In the genomic region with DNA sequence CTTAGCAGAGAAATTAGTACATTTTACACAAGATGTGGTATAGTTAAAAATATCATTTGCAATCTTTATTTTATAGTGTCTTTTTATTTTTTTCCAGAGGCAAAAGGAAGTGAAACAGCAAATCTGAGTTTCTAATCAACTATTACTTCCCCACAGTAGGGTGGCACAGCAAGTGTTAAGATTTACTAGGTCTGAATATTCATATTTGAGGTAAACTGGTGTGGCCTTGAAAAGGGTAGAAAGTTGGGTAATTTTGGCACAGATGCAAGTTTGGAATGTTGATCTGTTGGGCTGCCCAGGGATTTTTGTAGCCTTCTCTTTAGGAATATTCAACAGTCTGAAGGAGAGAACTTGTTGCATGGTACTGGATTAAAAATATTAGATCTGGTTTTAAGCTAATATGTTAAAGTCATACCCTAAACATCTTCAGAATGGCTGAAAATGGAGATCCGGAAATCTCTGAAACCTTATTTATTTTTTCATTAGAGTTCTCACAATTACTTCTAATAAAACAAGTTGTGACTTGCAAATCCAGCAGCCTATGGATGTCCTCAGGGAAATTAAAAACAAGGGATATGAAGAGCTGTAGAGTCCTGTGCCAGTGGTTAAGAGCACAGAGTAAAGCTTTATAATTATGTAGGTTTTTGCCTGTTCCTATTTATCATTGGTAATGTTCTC, we compare ENCODE assay signal across 13 cellular contexts. TPM values are rescaled to one million over a fixed set of nuclear protein-coding genes. Genes with fewer than 3 reads are reported as not detected.
DNase-seq lines count a peak whose midpoint lies in the region; ATAC-seq, FAIRE-seq and TF ChIP-seq lines count a peak whose summit lies in the region.
"Had no signal": no experiment of that assay in that cellular context is flagged by ENCODE, and none has a peak within 500 bp of the region (broad histone marks: within the 10 kb centered on the region; RNA-seq: fewer than 3 reads in every experiment).

No MANE protein-coding gene starts in this region.

- TF ChIP-seq EP300 in transverse colon (IDR thresholded peaks at IDR 0.05; ENCODE audit: low read depth) = no peak

- H3K9me3 Mint-ChIP-seq in activated CD8-positive, alpha-beta memory T cell treated with anti-CD3 and anti-CD28 coated beads, Interleukin-2, amount 10 ng/mL, durations not matched to agents 7 days and 5 days (ENCODE audit: low read depth) = peaks cover 18% of the 10 kb centered on the region

- peak overlapping the region; percentile 63 for H3K27ac Mint-ChIP-seq in activated CD8-positive, alpha-beta memory T cell treated with anti-CD3 and anti-CD28 coated beads, Interleukin-2, amount 10 ng/mL, durations not matched to agents 7 days and 5 days

- H3K4me1 Mint-ChIP-seq in activated CD8-positive, alpha-beta memory T cell treated with anti-CD3 and anti-CD28 coated beads, Interleukin-2, amount 10 ng/mL, durations not matched to agents 7 days and 5 days = peaks cover 83% of the 10 kb centered on the region

- H3K4me3 Mint-ChIP-seq in activated CD8-positive, alpha-beta memory T cell treated with anti-CD3 and anti-CD28 coated beads, Interleukin-2, amount 10 ng/mL, durations not matched to agents 7 days and 5 days = no peak overlapping the region
- H3K4me3 Mint-ChIP-seq: activated T-cell treated with anti-CD3 and anti-CD28 coated beads, Interleukin-2, amount 50 U/mL, for 4 hours had no signal

- intact Hi-C loops in spleen (cut with DNase I; ENCODE audit: low total_unique reads) (no loop called here), transverse colon (cut with DNase I; ENCODE audit: low total_unique reads) (no loop called here)

- in situ Hi-C loops in transverse colon (cut with MboI; ENCODE audit: low pct_ligation_motif_present in 1 of 4, low pct_unique_long_range_greater_than_20kb in 1 of 4, low sequenced_read_pairs in 3 of 4) = no loop called here

- TF ChIP-seq CTCF in bronchial epithelial cell (IDR thresholded peaks at IDR 0.05; ENCODE audit: insufficient read depth, low read length, severe bottlenecking) = no peak
- no peak for TF ChIP-seq CTCF in spleen (IDR thresholded peaks at IDR 0.05 in 8 of 11, conservative IDR thresholded peaks at IDR 0.05 in 3 of 11)
- TF ChIP-seq CTCF in transverse colon (IDR thresholded peaks at IDR 0.05) = no peak

- no peaks in the 10 kb centered on the region for H3K27me3 ChIP-seq in bronchial epithelial cell (ENCODE audit: control insufficient read depth, insufficient read depth, low read length)
- H3K27me3 ChIP-seq in spleen (replicated peaks in 1 of 7) = no peaks in the 10 kb centered on the region
- no peaks in the 10 kb centered on the region for H3K27me3 ChIP-seq in transverse colon

- no peaks in the 10 kb centered on the region for H3K27me3 Mint-ChIP-seq in activated CD8-positive, alpha-beta memory T cell treated with anti-CD3 and anti-CD28 coated beads, Interleukin-2, amount 10 ng/mL, durations not matched to agents 7 days and 5 days

- 64 to 86% (median 79%) methylated on average over 1 of the region's 1 CpG for WGBS in spleen, 5 donors
- WGBS in transverse colon (ENCODE audit: low coverage in 1 of 2), 2 donors = 82 to 89% methylated on average over 1 of the region's 1 CpG

- CTCF ChIA-PET in activated CD8-positive, alpha-beta memory T cell treated with anti-CD3 and anti-CD28 coated beads, Interleukin-2, amount 10 ng/mL, durations not matched to agents 7 days and 5 days (lab: Charles Lee) = interaction anchor here (0.7 to 0.9 kb wide), 2 partner anchors 18 to 38 kb away, joined by 3 read pairs; no protein-coding TSS in a partner anchor

- H3K4me1 ChIP-seq in spleen (peaks cover 28 to 100% (median 84%) of the 10 kb centered on the region in 6 donors), transverse colon (peaks cover 4 to 19% (median 10%) of the 10 kb centered on the region in 4 donors)

- H3K36me3 Mint-ChIP-seq in activated CD8-positive, alpha-beta memory T cell treated with anti-CD3 and anti-CD28 coated beads, Interleukin-2, amount 10 ng/mL, durations not matched to agents 7 days and 5 days = peaks cover 89% of the 10 kb centered on the region

- TF ChIP-seq POLR2A in spleen (IDR thresholded peaks at IDR 0.05) (no peak), transverse colon (IDR thresholded peaks at IDR 0.05) (no peak)

- H3K27ac ChIP-seq in spleen (peak overlapping the region in 6 of 8 donors; percentile 6 to 69 (median 56)), transverse colon (no peak overlapping the region)
- H3K27ac ChIP-seq: HL-60 had no signal

- no peak overlapping the region for H3K4me3 ChIP-seq in bronchial epithelial cell (ENCODE audit: low read depth, low read length)
- no peak overlapping the region for H3K4me3 ChIP-seq in spleen
- no peak overlapping the region for H3K4me3 ChIP-seq in transverse colon

- H3K36me3 ChIP-seq in bronchial epithelial cell (ENCODE audit: control insufficient read depth, insufficient read depth, low read length) (peaks cover 3% of the 10 kb centered on the region), spleen (peaks cover 0 to 38% (median 1%) of the 10 kb centered on the region in 6 donors), transverse colon (peaks cover 0 to 2% (median 0%) of the 10 kb centered on the region in 4 donors)

- DNase-seq in activated CD8-positive, alpha-beta memory T cell treated with anti-CD3 and anti-CD28 coated beads, Interleukin-2, amount 10 ng/mL, durations not matched to agents 7 days and 5 days = no peak
- DNase-seq in activated CD8-positive, alpha-beta memory T cell treated with anti-CD3 and anti-CD28 coated beads, Interleukin-2, amount 50 U/mL, for 48 hours = no peak
- DNase-seq in NCI-H1105 treated with DMSO at 0.1 percent for 48 hours (lab: John Stamatoyannopoulos, UW) (peak; percentile 84), bronchial epithelial cell (ENCODE audit: low read depth) (peak; percentile 68), spleen (no peak), NCI-H1694 (lab: John Stamatoyannopoulos, UW) (no peak), transverse colon (no peak)
- DNase-seq: activated T-cell treated with anti-CD3 and anti-CD28 coated beads, Interleukin-2, amount 50 U/mL, for 4 hours; dermis blood vessel endothelial cell; GOT3; SW 1271 had no signal

- ATAC-seq in activated CD8-positive, alpha-beta memory T cell treated with anti-CD3 and anti-CD28 coated beads, Interleukin-2, amount 10 ng/mL, durations not matched to agents 7 days and 5 days = no peak
- ATAC-seq in GM21576 (IDR thresholded peaks at IDR 0.05; ENCODE audit: unreplicated experiment) = no peak
- ATAC-seq: activated T-cell treated with anti-CD3 and anti-CD28 coated beads, Interleukin-2, amount 50 U/mL, for 4 hours had no signal

- H3K9me3 ChIP-seq in spleen (no peaks in the 10 kb centered on the region), transverse colon (no peaks in the 10 kb centered on the region)

- FAIRE-seq in bronchial epithelial cell (lab: Jason Lieb, UNC) = no peak

RNA-seq across cellular contexts. Expression of a gene that starts 10.8 kb away (rescaled TPM):
- total RNA-seq in activated CD8-positive, alpha-beta memory T cell treated with anti-CD3 and anti-CD28 coated beads, Interleukin-2, amount 10 ng/mL, durations not matched to agents 7 days and 5 days = 100 to 1,000 TPM; 133 to 147 TPM
- total RNA-seq in bronchial epithelial cell = 43.2 and 68.7 TPM in 2 replicates
- total RNA-seq in spleen = 100 to 1,000 TPM in 6 of 7 donors, 10 to 100 TPM in 1; 84.6 to 152 (median 122) TPM
- polyA plus RNA-seq in spleen = 10 to 100 TPM; 37.5 to 44.7 (median 44.4) TPM
- total RNA-seq in transverse colon = 100 to 1,000 TPM in 1 of 4 donors, 10 to 100 TPM in 3; 35.0 to 107 (median 58.0) TPM

Comparison
In these comparisons a context has a peak if more than half of its experiments do, and no peak if none do; other contexts are left out.
1. DNase-seq: peak in NCI-H1105 treated with DMSO at 0.1 percent for 48 hours (single experiment) and bronchial epithelial cell (single experiment); none in activated CD8-positive, alpha-beta memory T cell treated with anti-CD3 and anti-CD28 coated beads, Interleukin-2, amount 10 ng/mL, durations not matched to agents 7 days and 5 days (single experiment), activated CD8-positive, alpha-beta memory T cell treated with anti-CD3 and anti-CD28 coated beads, Interleukin-2, amount 50 U/mL, for 48 hours (single experiment), spleen (single experiment), NCI-H1694 (single experiment) and transverse colon (single experiment).
2. H3K27ac ChIP-seq: peak in spleen (6 of 8); none in transverse colon (0 of 4).